2 cellular contexts compared by ENCODE assay signal in the genomic region with DNA sequence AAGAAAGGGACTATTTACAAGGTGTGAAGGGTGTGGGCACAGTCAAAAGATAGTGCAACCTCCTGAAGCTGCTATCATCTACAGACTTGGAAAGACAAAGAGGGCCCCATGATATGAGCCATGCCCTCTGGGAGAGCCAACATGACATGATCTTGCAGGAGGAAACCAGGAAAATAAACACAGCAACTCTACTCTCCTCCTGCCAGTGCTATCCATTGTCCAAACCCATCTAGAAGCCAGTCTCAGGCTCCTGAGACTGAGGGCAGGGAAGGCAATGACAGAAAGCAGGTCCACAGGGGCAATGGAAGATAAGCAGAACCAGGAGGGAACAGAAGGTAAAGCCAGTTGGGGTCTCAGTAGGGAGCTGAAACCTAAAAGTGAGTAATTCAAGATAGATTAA.
TF ChIP-seq lines count a peak whose summit lies in the region.

No MANE protein-coding gene starts in this region.

TF ChIP-seq in WTC11, 78 proteins besides CTCF, POLR2A, EP300 and RAD21:
- no peak for TF ChIP-seq NFATC4 (CRISPR knock-in tag; IDR thresholded peaks at IDR 0.05)

TF ChIP-seq in HepG2, 621 proteins besides CTCF, POLR2A, EP300 and RAD21:
- TF ChIP-seq SUZ12 (IDR thresholded peaks at IDR 0.05; ENCODE audit: low read depth, low read length): no peak
- TF ChIP-seq SMAD1 (CRISPR knock-in tag; IDR thresholded peaks at IDR 0.05; ENCODE audit: borderline replicate concordance, low read depth): no peak
- no peak for TF ChIP-seq ZBTB7A (CRISPR knock-in tag; IDR thresholded peaks at IDR 0.05)
- TF ChIP-seq KDM5A (IDR thresholded peaks at IDR 0.05; ENCODE audit: borderline replicate concordance, low read length): no peak
- TF ChIP-seq, protein P1, sequence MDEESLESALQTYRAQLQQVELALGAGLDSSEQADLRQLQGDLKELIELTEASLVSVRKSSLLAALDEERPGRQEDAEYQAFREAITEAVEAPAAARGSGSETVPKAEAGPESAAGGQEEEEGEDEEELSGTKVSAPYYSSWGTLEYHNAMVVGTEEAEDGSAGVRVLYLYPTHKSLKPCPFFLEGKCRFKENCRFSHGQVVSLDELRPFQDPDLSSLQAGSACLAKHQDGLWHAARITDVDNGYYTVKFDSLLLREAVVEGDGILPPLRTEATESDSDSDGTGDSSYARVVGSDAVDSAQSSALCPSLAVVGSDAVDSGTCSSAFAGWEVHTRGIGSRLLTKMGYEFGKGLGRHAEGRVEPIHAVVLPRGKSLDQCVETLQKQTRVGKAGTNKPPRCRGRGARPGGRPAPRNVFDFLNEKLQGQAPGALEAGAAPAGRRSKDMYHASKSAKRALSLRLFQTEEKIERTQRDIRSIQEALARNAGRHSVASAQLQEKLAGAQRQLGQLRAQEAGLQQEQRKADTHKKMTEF (CRISPR knock-in tag; IDR thresholded peaks at IDR 0.05): no peak
- no peak for TF ChIP-seq ZNF121 (CRISPR knock-in tag; IDR thresholded peaks at IDR 0.05)
TF ChIP-seq in HepG2: peak in this region for 0.
